ENCODE assay signal across 13 cellular contexts in genomic region chr16:21611178-21611545, GRCh38. TPM values are rescaled to one million over a fixed set of nuclear protein-coding genes. Genes with fewer than 3 reads are reported as not detected.
DNase-seq lines count a peak whose midpoint lies in the region; ATAC-seq, FAIRE-seq and TF ChIP-seq lines count a peak whose summit lies in the region.
"Had no signal": no experiment of that assay in that cellular context is flagged by ENCODE, and none has a peak within 500 bp of the region (broad histone marks: within the 10 kb centered on the region; RNA-seq: fewer than 3 reads in every experiment).

No MANE protein-coding gene starts in this region.

- no peak for ATAC-seq in activated naive CD8-positive, alpha-beta T cell treated with anti-CD3 and anti-CD28 coated beads, Interleukin-2, amount 50 U/mL, for 24 hours
- no peak for ATAC-seq in HepG2
- ATAC-seq in upper lobe of right lung, result peak; percentile 53
- no peak for ATAC-seq in HG02610 (IDR thresholded peaks at IDR 0.05; ENCODE audit: unreplicated experiment)

- TF ChIP-seq CTCF in HepG2 (CRISPR knock-in tag; IDR thresholded peaks at IDR 0.05), result no peak
- no peak for TF ChIP-seq CTCF in upper lobe of right lung (IDR thresholded peaks at IDR 0.05)

- no peak overlapping the region for H3K27ac ChIP-seq in HepG2 (ENCODE audit: extremely low read length, insufficient read depth, low read length)
- no peak overlapping the region for H3K27ac ChIP-seq in upper lobe of right lung

- no peak for TF ChIP-seq RAD21 in HepG2 (CRISPR knock-in tag; IDR thresholded peaks at IDR 0.05)

- no TSS peak for BruUV-seq in HepG2 (replicated peaks; lab: Mats Ljungman, UMichigan)

- H3K36me3 ChIP-seq in HepG2 (replicated peaks in 1 of 2; ENCODE audit: control insufficient read depth in 1 of 2, insufficient read depth in 2 of 2, low read length in 2 of 2), result peaks cover 0 to 9% of the 10 kb centered on the region in 2 experiments; a peak in 4 of 5 replicates
- no peaks in the 10 kb centered on the region for H3K36me3 ChIP-seq in upper lobe of right lung

- no peak overlapping the region for H3K4me2 ChIP-seq in HepG2 (ENCODE audit: low read depth, low read length)

- TF ChIP-seq EP300 in HepG2 (IDR thresholded peaks at IDR 0.05; ENCODE audit: low read depth in 2 of 2, low read length in 2 of 2) (no peak), HepG2 (CRISPR knock-in tag; IDR thresholded peaks at IDR 0.05; ENCODE audit: borderline replicate concordance) (no peak)

- H3K4me1 ChIP-seq in HepG2 (ENCODE audit: insufficient read depth, low read length), result peaks cover 40% of the 10 kb centered on the region
- H3K4me1 ChIP-seq in upper lobe of right lung, result peaks cover 50% of the 10 kb centered on the region

- no peak for FAIRE-seq in HepG2 (lab: Jason Lieb, UNC)

- in situ Hi-C loops in HepG2 (cut with HindIII; ENCODE audit: extremely low pct_ligation_motif_present, low pct_unique_long_range_greater_than_20kb), result no loop called here

- H3K27me3 ChIP-seq in HepG2 (ENCODE audit: control insufficient read depth in 1 of 2, insufficient read depth in 2 of 2, low read length in 2 of 2) (no peaks in the 10 kb centered on the region), upper lobe of right lung (no peaks in the 10 kb centered on the region)

- DNase-seq in activated naive CD8-positive, alpha-beta T cell treated with anti-CD3 and anti-CD28 coated beads, Interleukin-2, amount 50 U/mL, for 24 hours, result no peak
- no peak for DNase-seq in activated naive CD8-positive, alpha-beta T cell treated with anti-CD3 and anti-CD28 coated beads for 36 hours
- DNase-seq in HepG2 (ENCODE audit: low spot score) (no peak), upper lobe of right lung (no peak), UCSD-AML1 (lab: John Stamatoyannopoulos, UW; ENCODE audit: unreplicated experiment) (no peak), NK-92 (lab: John Stamatoyannopoulos, UW; ENCODE audit: unreplicated experiment) (no peak)
- DNase-seq: aorta, EL, NCI-H1436, nephron progenitor cell had no signal

- no peaks in the 10 kb centered on the region for H3K9me3 Mint-ChIP-seq in activated naive CD8-positive, alpha-beta T cell (ENCODE audit: low read depth)
- no peaks in the 10 kb centered on the region for H3K9me3 Mint-ChIP-seq in activated naive CD8-positive, alpha-beta T cell treated with anti-CD3 and anti-CD28 coated beads, Interleukin-2, amount 50 U/mL, for 24 hours
- no peaks in the 10 kb centered on the region for H3K9me3 Mint-ChIP-seq in activated naive CD8-positive, alpha-beta T cell treated with anti-CD3 and anti-CD28 coated beads for 36 hours
- H3K9me3 Mint-ChIP-seq: nephron progenitor cell; stimulated activated naive CD8-positive, alpha-beta T cell treated with anti-CD3 and anti-CD28 coated beads, Interleukin-15, Interleukin-2, amounts not matched to agents 100 ng/mL and 50 ng/mL, for 24 hours had no signal

- POLR2A ChIA-PET in HepG2 (lab: Yijun Ruan, JAX), result no interaction called here

- peaks cover 90% of the 10 kb centered on the region for H3K79me2 ChIP-seq in HepG2 (ENCODE audit: insufficient read depth, low read length)

- H3K9me3 ChIP-seq in HepG2 (ENCODE audit: low read length) (no peaks in the 10 kb centered on the region), upper lobe of right lung (no peaks in the 10 kb centered on the region)

- H2AFZ ChIP-seq in HepG2 (ENCODE audit: low read length), result no peak overlapping the region

- H3K4me1 Mint-ChIP-seq in activated naive CD8-positive, alpha-beta T cell (ENCODE audit: low read depth), result peaks cover 85% of the 10 kb centered on the region
- H3K4me1 Mint-ChIP-seq in activated naive CD8-positive, alpha-beta T cell treated with anti-CD3 and anti-CD28 coated beads, Interleukin-2, amount 50 U/mL, for 24 hours, result peaks cover 79% of the 10 kb centered on the region
- H3K4me1 Mint-ChIP-seq in activated naive CD8-positive, alpha-beta T cell treated with anti-CD3 and anti-CD28 coated beads for 36 hours, result peaks cover 82% of the 10 kb centered on the region

- no peak for TF ChIP-seq POLR2A in HepG2 (IDR thresholded peaks at IDR 0.05; ENCODE audit: insufficient read depth in 1 of 2, low read depth in 2 of 2, low read length in 2 of 2)

- CTCF ChIA-PET in HepG2 (lab: Yijun Ruan, JAX; ENCODE audit: low intra/inter-chr PET ratio, low total read pairs), result no interaction called here

- H4K20me1 ChIP-seq in HepG2 (ENCODE audit: insufficient read depth, low read length), result 0 out of 2 replicates have a peak, but pooled peaks cover 2% of the 10 kb centered on the region

- H3K4me3 ChIP-seq in HepG2 (replicated peaks in 1 of 3; ENCODE audit: insufficient read depth in 1 of 3, low read depth in 2 of 3, low read length in 3 of 3), result no peak overlapping the region
- no peak overlapping the region for H3K4me3 ChIP-seq in upper lobe of right lung

- peak overlapping the region; percentile 75 for H3K27ac Mint-ChIP-seq in activated naive CD8-positive, alpha-beta T cell
- no peak overlapping the region for H3K27ac Mint-ChIP-seq in activated naive CD8-positive, alpha-beta T cell treated with anti-CD3 and anti-CD28 coated beads, Interleukin-2, amount 50 U/mL, for 24 hours
- H3K27ac Mint-ChIP-seq in activated naive CD8-positive, alpha-beta T cell treated with anti-CD3 and anti-CD28 coated beads for 36 hours, result peak overlapping the region; percentile 71
- H3K27ac Mint-ChIP-seq: nephron progenitor cell had no signal

- H3K27me3 Mint-ChIP-seq in activated naive CD8-positive, alpha-beta T cell, result no peaks in the 10 kb centered on the region
- H3K27me3 Mint-ChIP-seq in activated naive CD8-positive, alpha-beta T cell treated with anti-CD3 and anti-CD28 coated beads, Interleukin-2, amount 50 U/mL, for 24 hours, result no peaks in the 10 kb centered on the region
- no peaks in the 10 kb centered on the region for H3K27me3 Mint-ChIP-seq in activated naive CD8-positive, alpha-beta T cell treated with anti-CD3 and anti-CD28 coated beads for 36 hours
- H3K27me3 Mint-ChIP-seq: stimulated activated naive CD8-positive, alpha-beta T cell treated with anti-CD3 and anti-CD28 coated beads, Interleukin-15, Interleukin-2, amounts not matched to agents 100 ng/mL and 50 ng/mL, for 24 hours had no signal

- WGBS in HepG2 (ENCODE audit: low lambda C conversion rate), result 68% methylated on average over 4 of the region's 4 CpGs

- H3K36me3 Mint-ChIP-seq in activated naive CD8-positive, alpha-beta T cell, result peaks cover 10% of the 10 kb centered on the region
- H3K36me3 Mint-ChIP-seq in activated naive CD8-positive, alpha-beta T cell treated with anti-CD3 and anti-CD28 coated beads, Interleukin-2, amount 50 U/mL, for 24 hours (ENCODE audit: low read depth), result peaks cover 25% of the 10 kb centered on the region
- H3K36me3 Mint-ChIP-seq in activated naive CD8-positive, alpha-beta T cell treated with anti-CD3 and anti-CD28 coated beads for 36 hours, result peaks cover 18% of the 10 kb centered on the region

- H3K9ac ChIP-seq in HepG2 (ENCODE audit: insufficient read depth, low read depth, low read length), result no peak overlapping the region

- intact Hi-C loops in HepG2 (cut with micrococcal nuclease; ENCODE audit: unreplicated experiment), result no loop called here
- intact Hi-C loops in upper lobe of right lung (cut with DNase I), result no loop called here

- no peak overlapping the region for H3K4me3 Mint-ChIP-seq in activated naive CD8-positive, alpha-beta T cell
- H3K4me3 Mint-ChIP-seq in activated naive CD8-positive, alpha-beta T cell treated with anti-CD3 and anti-CD28 coated beads, Interleukin-2, amount 50 U/mL, for 24 hours, result no peak overlapping the region
- no peak overlapping the region for H3K4me3 Mint-ChIP-seq in activated naive CD8-positive, alpha-beta T cell treated with anti-CD3 and anti-CD28 coated beads for 36 hours
- H3K4me3 Mint-ChIP-seq: nephron progenitor cell; stimulated activated naive CD8-positive, alpha-beta T cell treated with anti-CD3 and anti-CD28 coated beads, Interleukin-15, Interleukin-2, amounts not matched to agents 100 ng/mL and 50 ng/mL, for 24 hours had no signal

RNA-seq across cellular contexts. Expression of gene METTL9, which starts 11.8 kb away (rescaled TPM):
- 100 to 1,000 TPM in 1 of 2 experiments, 10 to 100 TPM in 1; 99.5 to 102 TPM for total RNA-seq in activated naive CD8-positive, alpha-beta T cell treated with anti-CD3 and anti-CD28 coated beads for 36 hours
- 175 and 204 TPM in 2 replicates for total RNA-seq in HepG2 (2016; rRNA removed; fragmentation: Illumina TruSeq; extraction: Trizol)
- 260 and 296 TPM in 2 replicates for total RNA-seq in HepG2 (2016; cell fraction: cytosol; rRNA removed; fragmentation: Illumina TruSeq; extraction: Trizol; ENCODE audit: low read depth)
- 189 and 192 TPM in 2 replicates for total RNA-seq in HepG2 (2016; cell fraction: insoluble cytoplasmic fraction; rRNA removed; fragmentation: Illumina TruSeq; extraction: Trizol)
- 531 and 570 TPM in 2 replicates for total RNA-seq in HepG2 (2016; cell fraction: membrane; rRNA removed; fragmentation: Illumina TruSeq; extraction: Trizol)
- total RNA-seq in HepG2 (2016; cell fraction: nucleus; rRNA removed; fragmentation: Illumina TruSeq; extraction: Trizol), result 102 and 120 TPM in 2 replicates
- 96.9 and 123 TPM in 2 replicates for polyA plus RNA-seq in HepG2 (2011; rRNA removed)
- 57.9 and 89.7 TPM in 2 replicates for polyA plus RNA-seq in HepG2 (2011; cell fraction: cytosol; rRNA removed)
- polyA plus RNA-seq in HepG2 (2011; cell fraction: nucleus; rRNA removed), result 22.0 and 27.5 TPM in 2 replicates
- 128 and 134 TPM in 2 replicates for polyA plus RNA-seq in HepG2 (2012)
- polyA plus RNA-seq in HepG2 (2016; cell fraction: cytosol; fragmentation: Illumina TruSeq; extraction: Trizol; ENCODE audit: low read depth), result 385 and 459 TPM in 2 replicates
- 218 and 221 TPM in 2 replicates for polyA plus RNA-seq in HepG2 (2016; cell fraction: insoluble cytoplasmic fraction; fragmentation: Illumina TruSeq; extraction: Trizol; ENCODE audit: low read depth)
- 534 and 554 TPM in 2 replicates for polyA plus RNA-seq in HepG2 (2016; cell fraction: membrane; fragmentation: Illumina TruSeq; extraction: Trizol; ENCODE audit: low read depth)
- polyA plus RNA-seq in HepG2 (2016; cell fraction: nucleus; fragmentation: Illumina TruSeq; extraction: Trizol; ENCODE audit: insufficient read depth, low read depth), result 143 and 144 TPM in 2 replicates
- 23.0 and 41.2 TPM in 2 replicates for polyA minus RNA-seq in HepG2 (2011; rRNA and poly(A)+ RNA removed; ENCODE audit: low replicate concordance)
- polyA minus RNA-seq in HepG2 (2011; cell fraction: cytosol; rRNA and poly(A)+ RNA removed), result 66.7 and 68.9 TPM in 2 replicates
- polyA minus RNA-seq in HepG2 (2011; cell fraction: nucleus; rRNA and poly(A)+ RNA removed), result 50.9 and 56.4 TPM in 2 replicates
- total RNA-seq in upper lobe of right lung, result 84.0 TPM

RNA-seq across cellular contexts. Expression of gene IGSF6, which starts 41.2 kb away (rescaled TPM):
- under 1 TPM; 0.10 to 0.14 TPM for total RNA-seq in activated naive CD8-positive, alpha-beta T cell treated with anti-CD3 and anti-CD28 coated beads for 36 hours
- total RNA-seq in HepG2 (2016; rRNA removed; fragmentation: Illumina TruSeq; extraction: Trizol), result not detected in 2 replicates
- not detected in 2 replicates for total RNA-seq in HepG2 (2016; cell fraction: cytosol; rRNA removed; fragmentation: Illumina TruSeq; extraction: Trizol; ENCODE audit: low read depth)
- not detected in 2 replicates for total RNA-seq in HepG2 (2016; cell fraction: insoluble cytoplasmic fraction; rRNA removed; fragmentation: Illumina TruSeq; extraction: Trizol)
- not detected in 2 replicates for total RNA-seq in HepG2 (2016; cell fraction: membrane; rRNA removed; fragmentation: Illumina TruSeq; extraction: Trizol)
- not detected in 2 replicates for total RNA-seq in HepG2 (2016; cell fraction: nucleus; rRNA removed; fragmentation: Illumina TruSeq; extraction: Trizol)
- not detected in 2 replicates for polyA plus RNA-seq in HepG2 (2011; rRNA removed)
- not detected in 2 replicates for polyA plus RNA-seq in HepG2 (2011; cell fraction: cytosol; rRNA removed)
- not detected in 2 replicates for polyA plus RNA-seq in HepG2 (2011; cell fraction: nucleus; rRNA removed)
- 0.19 and 0.24 TPM in 2 replicates for polyA plus RNA-seq in HepG2 (2012)
- not detected in 2 replicates for polyA plus RNA-seq in HepG2 (2016; cell fraction: cytosol; fragmentation: Illumina TruSeq; extraction: Trizol; ENCODE audit: low read depth)
- polyA plus RNA-seq in HepG2 (2016; cell fraction: insoluble cytoplasmic fraction; fragmentation: Illumina TruSeq; extraction: Trizol; ENCODE audit: low read depth), result not detected in 2 replicates
- polyA plus RNA-seq in HepG2 (2016; cell fraction: membrane; fragmentation: Illumina TruSeq; extraction: Trizol; ENCODE audit: low read depth), result not detected in 2 replicates
- polyA plus RNA-seq in HepG2 (2016; cell fraction: nucleus; fragmentation: Illumina TruSeq; extraction: Trizol; ENCODE audit: insufficient read depth, low read depth), result not detected in 2 replicates
- not detected in 2 replicates for polyA minus RNA-seq in HepG2 (2011; rRNA and poly(A)+ RNA removed; ENCODE audit: low replicate concordance)
- not detected in 2 replicates for polyA minus RNA-seq in HepG2 (2011; cell fraction: cytosol; rRNA and poly(A)+ RNA removed)
- polyA minus RNA-seq in HepG2 (2011; cell fraction: nucleus; rRNA and poly(A)+ RNA removed), result not detected in 2 replicates
- total RNA-seq in upper lobe of right lung, result 88.4 TPM

RNA-seq across cellular contexts. Expression of gene OTOA, which starts 52.6 kb away (rescaled TPM):
- under 1 TPM in 1 of 2 experiments, not detected in 1; 0.06 TPM for total RNA-seq in activated naive CD8-positive, alpha-beta T cell treated with anti-CD3 and anti-CD28 coated beads for 36 hours
- total RNA-seq in HepG2 (2016; rRNA removed; fragmentation: Illumina TruSeq; extraction: Trizol) (0.11 and 0.15 TPM in 2 replicates), upper lobe of right lung (0.90 TPM)
- total RNA-seq in HepG2 (2016; cell fraction: cytosol; rRNA removed; fragmentation: Illumina TruSeq; extraction: Trizol; ENCODE audit: low read depth), result 0.09 and 0.10 TPM in 2 replicates
- total RNA-seq in HepG2 (2016; cell fraction: insoluble cytoplasmic fraction; rRNA removed; fragmentation: Illumina TruSeq; extraction: Trizol), result 0.06 and 0.11 TPM in 2 replicates
- 0.10 TPM in 1 of 2 replicates, not detected in the other for total RNA-seq in HepG2 (2016; cell fraction: membrane; rRNA removed; fragmentation: Illumina TruSeq; extraction: Trizol)
- 0.40 and 0.50 TPM in 2 replicates for total RNA-seq in HepG2 (2016; cell fraction: nucleus; rRNA removed; fragmentation: Illumina TruSeq; extraction: Trizol)
- polyA plus RNA-seq in HepG2 (2011; rRNA removed), result 0.01 and 0.05 TPM in 2 replicates
- polyA plus RNA-seq in HepG2 (2011; cell fraction: cytosol; rRNA removed), result 0.04 and 0.09 TPM in 2 replicates
- 0.06 and 0.10 TPM in 2 replicates for polyA plus RNA-seq in HepG2 (2011; cell fraction: nucleus; rRNA removed)
- 0.04 TPM in 1 of 2 replicates, not detected in the other for polyA plus RNA-seq in HepG2 (2012)
- 0.05 TPM in 1 of 2 replicates, not detected in the other for polyA plus RNA-seq in HepG2 (2016; cell fraction: cytosol; fragmentation: Illumina TruSeq; extraction: Trizol; ENCODE audit: low read depth)
- 0.08 TPM in 1 of 2 replicates, not detected in the other for polyA plus RNA-seq in HepG2 (2016; cell fraction: insoluble cytoplasmic fraction; fragmentation: Illumina TruSeq; extraction: Trizol; ENCODE audit: low read depth)
- polyA plus RNA-seq in HepG2 (2016; cell fraction: membrane; fragmentation: Illumina TruSeq; extraction: Trizol; ENCODE audit: low read depth), result 0.06 TPM in 1 of 2 replicates, not detected in the other
- 0.20 and 0.56 TPM in 2 replicates for polyA plus RNA-seq in HepG2 (2016; cell fraction: nucleus; fragmentation: Illumina TruSeq; extraction: Trizol; ENCODE audit: insufficient read depth, low read depth)
- 0.05 TPM in 1 of 2 replicates, not detected in the other for polyA minus RNA-seq in HepG2 (2011; rRNA and poly(A)+ RNA removed; ENCODE audit: low replicate concordance)
- not detected in 2 replicates for polyA minus RNA-seq in HepG2 (2011; cell fraction: cytosol; rRNA and poly(A)+ RNA removed)
- 0.25 and 0.26 TPM in 2 replicates for polyA minus RNA-seq in HepG2 (2011; cell fraction: nucleus; rRNA and poly(A)+ RNA removed)
- polyA plus RNA-seq: aorta had no signal

Comparison
In these comparisons a context has a peak if more than half of its experiments do, and no peak if none do; other contexts are left out.
1. RNA of gene IGSF6, which starts 41.2 kb away (total RNA-seq): 88.4 TPM in upper lobe of right lung (single experiment); 0.10 to 0.14 TPM in activated naive CD8-positive, alpha-beta T cell treated with anti-CD3 and anti-CD28 coated beads for 36 hours and not detected in HepG2; every median in the first group is over 10 times any median in the second.